In genomic region chr12:47812797-47813490, GRCh38 we compare ENCODE assay signal across 1 cellular context.
A peak's percentile ranks its signal among the peaks of the same experiment; 100 is the strongest.
TF ChIP-seq lines count a peak whose summit lies in the region.

No MANE protein-coding gene starts in this region.

TF ChIP-seq in K562, 482 proteins besides CTCF, POLR2A, EP300 and RAD21 (continues in another document):
- TF ChIP-seq ZC3H8 (IDR thresholded peaks at IDR 0.05) (no peak), CEBPB (tag; IDR thresholded peaks at IDR 0.05) (no peak), FOXA3 (CRISPR knock-in tag; conservative IDR thresholded peaks at IDR 0.05 in 1 of 2, IDR thresholded peaks at IDR 0.05 in 1 of 2) (no peak), JUND (IDR thresholded peaks at IDR 0.05; ENCODE audit: borderline replicate concordance, low read depth, low read length) (peak; percentile 93), JUND (tag; IDR thresholded peaks at IDR 0.05; ENCODE audit: borderline replicate concordance, low read depth, low read length) (peak; percentile 88; the same call in 2 of the 3 replicates), OTX1 (CRISPR knock-in tag; IDR thresholded peaks at IDR 0.05) (no peak), ZNF780A (CRISPR knock-in tag; IDR thresholded peaks at IDR 0.05) (no peak), SIN3B (IDR thresholded peaks at IDR 0.05; ENCODE audit: low read depth) (no peak), ZNF740 (CRISPR knock-in tag; IDR thresholded peaks at IDR 0.05) (0 out of 2 replicates have a peak, but pooled peaks have one; percentile 44), ZNF740 (tag; IDR thresholded peaks at IDR 0.05) (peak in 1 of 2 experiments; percentile 69; a peak in 2 of 4 replicates), KAT2B (IDR thresholded peaks at IDR 0.05; ENCODE audit: low read depth, low read length) (no peak), GABPB1 (CRISPR knock-in tag; IDR thresholded peaks at IDR 0.05) (peak; percentile 44; the same call in 1 of the 2 replicates), BCOR (IDR thresholded peaks at IDR 0.05) (peak; percentile 22; the same call in 1 of the 2 replicates), ZNF639 (CRISPR knock-in tag; conservative IDR thresholded peaks at IDR 0.05 in 1 of 2, IDR thresholded peaks at IDR 0.05 in 1 of 2) (peak in 1 of 2 experiments; percentile 65; a peak in 2 of 4 replicates), MYNN (IDR thresholded peaks at IDR 0.05) (peak; percentile 56; the same call in 1 of the 2 replicates), MYNN (CRISPR knock-in tag; IDR thresholded peaks at IDR 0.05) (no peak), SRSF9 (IDR thresholded peaks at IDR 0.05; ENCODE audit: borderline replicate concordance, low read depth, low read length) (no peak), RCOR1 (IDR thresholded peaks at IDR 0.05; ENCODE audit: borderline replicate concordance in 1 of 2, low read depth in 2 of 2, low read length in 2 of 2) (no peak; a peak in 1 of 4 replicates), KLF13 (tag; IDR thresholded peaks at IDR 0.05; ENCODE audit: borderline replicate concordance, low read depth) (no peak), ZNF766 (CRISPR knock-in tag; conservative IDR thresholded peaks at IDR 0.05) (no peak), THRAP3 (IDR thresholded peaks at IDR 0.05; ENCODE audit: borderline replicate concordance) (no peak), ZNF318 (IDR thresholded peaks at IDR 0.05; ENCODE audit: borderline replicate concordance in 1 of 2, low read depth in 1 of 2) (no peak), CBFA2T3 (IDR thresholded peaks at IDR 0.05) (peak; percentile 28), HDAC6 (IDR thresholded peaks at IDR 0.05; ENCODE audit: low read depth, low read length) (no peak), ZNF3 (CRISPR knock-in tag; IDR thresholded peaks at IDR 0.05) (no peak), SPI1 (IDR thresholded peaks at IDR 0.05; ENCODE audit: borderline replicate concordance, low read depth, low read length) (no peak), KDM4B (IDR thresholded peaks at IDR 0.05; ENCODE audit: borderline replicate concordance in 2 of 2, low read depth in 1 of 2) (no peak), ZNF143 (CRISPR knock-in tag; IDR thresholded peaks at IDR 0.05) (no peak), NR0B1 (IDR thresholded peaks at IDR 0.05; ENCODE audit: partially characterized antibody) (no peak), E2F6 (IDR thresholded peaks at IDR 0.05; ENCODE audit: borderline replicate concordance in 1 of 2, extremely low read depth in 1 of 2, insufficient read depth in 1 of 2, insufficient read length in 1 of 2, low read depth in 1 of 2, low read length in 1 of 2, poor library complexity in 1 of 2, severe bottlenecking in 1 of 2) (no peak), PHF20 (IDR thresholded peaks at IDR 0.05; ENCODE audit: partially characterized antibody) (no peak), PTRF (tag; IDR thresholded peaks at IDR 0.05) (no peak), ASH1L (IDR thresholded peaks at IDR 0.05; ENCODE audit: borderline replicate concordance, low read depth, partially characterized antibody) (no peak), DMBX1 (CRISPR knock-in tag; IDR thresholded peaks at IDR 0.05; ENCODE audit: borderline replicate concordance) (no peak; the same call in 1 of the 2 replicates), TFAM (CRISPR knock-in tag; conservative IDR thresholded peaks at IDR 0.05) (no peak), ZNF197 (CRISPR knock-in tag; IDR thresholded peaks at IDR 0.05; ENCODE audit: low read depth) (no peak), PREB (CRISPR knock-in tag; IDR thresholded peaks at IDR 0.05) (no peak), RB1 (IDR thresholded peaks at IDR 0.05; ENCODE audit: low read depth) (0 out of 2 replicates have a peak, but pooled peaks have one; percentile 9), ARID1B (IDR thresholded peaks at IDR 0.05) (peak; percentile 59), NCOA1 (IDR thresholded peaks at IDR 0.05; ENCODE audit: low read depth) (no peak; the same call in 1 of the 2 replicates), ZNF263 (CRISPR knock-in tag; IDR thresholded peaks at IDR 0.05; ENCODE audit: borderline replicate concordance) (no peak), CTBP1 (IDR thresholded peaks at IDR 0.05; ENCODE audit: borderline replicate concordance) (peak; percentile 77), PBX2 (CRISPR knock-in tag; IDR thresholded peaks at IDR 0.05; ENCODE audit: low read depth) (no peak), PBX2 (tag; conservative IDR thresholded peaks at IDR 0.05; ENCODE audit: low read depth) (no peak), MEF2A (IDR thresholded peaks at IDR 0.05; ENCODE audit: control insufficient read depth, low read depth, low read length) (peak; percentile 97), ZNF436 (CRISPR knock-in tag; IDR thresholded peaks at IDR 0.05) (no peak), ETV1 (tag; conservative IDR thresholded peaks at IDR 0.05; ENCODE audit: low read depth) (no peak), TFE3 (CRISPR knock-in tag; IDR thresholded peaks at IDR 0.05) (no peak), POU5F1 (IDR thresholded peaks at IDR 0.05; ENCODE audit: borderline replicate concordance, low read depth, low read length, partially characterized antibody) (no peak), E2F3 (CRISPR knock-in tag; IDR thresholded peaks at IDR 0.05) (no peak), TEAD4 (IDR thresholded peaks at IDR 0.05; ENCODE audit: low read length) (no peak; the same call in 1 of the 2 replicates), TEAD4 (CRISPR knock-in tag; IDR thresholded peaks at IDR 0.05; ENCODE audit: borderline replicate concordance) (no peak)
